In genomic region chr3:147843331-147843730, GRCh38 we compare ENCODE assay signal across 21 cellular contexts.
"Had no signal": no experiment of that assay in that cellular context is flagged by ENCODE, and none has a peak within 500 bp of the region (broad histone marks: within the 10 kb centered on the region; RNA-seq: fewer than 3 reads in every experiment).

No MANE protein-coding gene starts in this region.

- ATAC-seq: activated CD4-positive, CD25-positive, alpha-beta regulatory T cell treated with anti-CD3 and anti-CD28 coated beads, Interleukin-2, amount 50 U/mL, for 24 hours; activated CD8-positive, alpha-beta T cell treated with anti-CD3 and anti-CD28 coated beads for 36 hours; T-cell had no signal

- H3K4me3 ChIP-seq: breast epithelium, PC-9, SK-N-MC had no signal

- DNase-seq: activated CD4-positive, alpha-beta T cell treated with anti-CD3 and anti-CD28 coated beads for 4 hours; activated CD8-positive, alpha-beta memory T cell treated with anti-CD3 and anti-CD28 coated beads, Interleukin-2, amount 50 U/mL, for 4 hours; activated CD8-positive, alpha-beta T cell treated with anti-CD3 and anti-CD28 coated beads for 36 hours; aorta; cortex of kidney; Karpas-422; NCI-H1092; NCI-H1417 treated with DMSO at 0.1 percent for 48 hours; NCI-H1694 treated with DMSO at 0.1 percent for 48 hours; NCI-H2029 treated with DMSO at 0.1 percent for 48 hours; NCI-H510A treated with DMSO at 0.1 percent for 48 hours; NCI-H69; PC-9; SIG-M5; T-cell; WERI-Rb-1 had no signal

- H3K9me3 ChIP-seq: breast epithelium had no signal

- H3K4me3 Mint-ChIP-seq: activated CD8-positive, alpha-beta T cell treated with anti-CD3 and anti-CD28 coated beads for 36 hours; activated naive CD4-positive, alpha-beta T cell treated with anti-CD3 and anti-CD28 coated beads, Interleukin-2, amount 50 U/mL, for 24 hours; central memory CD8-positive, alpha-beta T cell; T-cell had no signal

- H3K27me3 ChIP-seq: breast epithelium had no signal

- H3K27me3 Mint-ChIP-seq: activated CD8-positive, alpha-beta T cell treated with anti-CD3 and anti-CD28 coated beads for 36 hours; activated naive CD4-positive, alpha-beta T cell treated with anti-CD3 and anti-CD28 coated beads, Interleukin-2, amount 50 U/mL, for 24 hours; central memory CD8-positive, alpha-beta T cell; T-cell had no signal

- H3K27ac Mint-ChIP-seq: activated CD8-positive, alpha-beta T cell treated with anti-CD3 and anti-CD28 coated beads for 36 hours; activated naive CD4-positive, alpha-beta T cell treated with anti-CD3 and anti-CD28 coated beads, Interleukin-2, amount 50 U/mL, for 24 hours; T-cell had no signal

- H3K4me1 Mint-ChIP-seq: activated naive CD4-positive, alpha-beta T cell treated with anti-CD3 and anti-CD28 coated beads, Interleukin-2, amount 50 U/mL, for 24 hours; central memory CD8-positive, alpha-beta T cell; T-cell had no signal

- H3K36me3 Mint-ChIP-seq: activated naive CD4-positive, alpha-beta T cell treated with anti-CD3 and anti-CD28 coated beads, Interleukin-2, amount 50 U/mL, for 24 hours; T-cell had no signal

- H3K36me3 ChIP-seq: breast epithelium, WERI-Rb-1 had no signal
